Comparison of ENCODE assay signal across 32 cellular contexts in genomic region chrX:100870527-100870926, GRCh38. TPM values are rescaled to one million over a fixed set of nuclear protein-coding genes. Genes with fewer than 3 reads are reported as not detected.
A peak's percentile ranks its signal among the peaks of the same experiment; 100 is the strongest.
DNase-seq lines count a peak whose midpoint lies in the region; ATAC-seq, FAIRE-seq and TF ChIP-seq lines count a peak whose summit lies in the region.
"Had no signal": no experiment of that assay in that cellular context is flagged by ENCODE, and none has a peak within 500 bp of the region (broad histone marks: within the 10 kb centered on the region; RNA-seq: fewer than 3 reads in every experiment).

No MANE protein-coding gene starts in this region.

- H2BK5ac ChIP-seq in IMR-90 (ENCODE audit: low read depth, low read length, poor library complexity, severe bottlenecking), result no peak overlapping the region

- H3K4me2 ChIP-seq in IMR-90 (ENCODE audit: low read depth, low read length), result no peak overlapping the region

- no peak overlapping the region for H3K27ac ChIP-seq in ACC112 (ENCODE audit: low read depth, low read length)
- H3K27ac ChIP-seq in IMR-90 (ENCODE audit: insufficient read depth, low read length), result no peak overlapping the region
- H3K27ac ChIP-seq: C4-2B, GM23248, RWPE1 had no signal

- no peak overlapping the region for H3K4ac ChIP-seq in IMR-90 (ENCODE audit: low read depth, low read length)

- ATAC-seq in IMR-90 (ENCODE audit: low read depth) (no peak), GM18868 (IDR thresholded peaks at IDR 0.05; ENCODE audit: unreplicated experiment) (no peak), HG03097 (IDR thresholded peaks at IDR 0.05; ENCODE audit: low FRiP score, unreplicated experiment) (no peak)
- ATAC-seq: CD8-positive, alpha-beta T cell; Panc1; T-cell had no signal

- CTCF ChIA-PET in IMR-90 (lab: Yijun Ruan, JAX), result interaction anchor here (0.5 kb wide), 1 partner anchor 201 kb away, joined by 5 read pairs; no protein-coding TSS in a partner anchor

- H3K9me3 ChIP-seq in IMR-90 (ENCODE audit: control insufficient read depth, insufficient read depth, low read length), result no peaks in the 10 kb centered on the region
- H3K9me3 ChIP-seq: Caco-2 had no signal

- peaks cover 48% of the 10 kb centered on the region for H3K9me3 Mint-ChIP-seq in nephron progenitor cell
- H3K9me3 Mint-ChIP-seq: CD8-positive, alpha-beta T cell; T-cell had no signal

- no TSS peak for BruUV-seq in IMR-90 (replicated peaks; lab: Mats Ljungman, UMichigan)

- H2AK5ac ChIP-seq in IMR-90 (ENCODE audit: low read depth, low read length), result no peak overlapping the region

- no peak overlapping the region for H2AK9ac ChIP-seq in IMR-90 (replicated peaks; ENCODE audit: low read depth, low read length, poor library complexity)

- H3K79me1 ChIP-seq in IMR-90 (ENCODE audit: low read depth in 1 of 2, low read length in 2 of 2), result no peaks in the 10 kb centered on the region

- POLR2A ChIA-PET in IMR-90 (lab: Charles Lee; ENCODE audit: unreplicated experiment), result no interaction called here

- H3K79me2 ChIP-seq in ACC112 (ENCODE audit: control insufficient read depth, insufficient read depth, low read length, unreplicated experiment), result no peaks in the 10 kb centered on the region

- H3K4me3 ChIP-seq in ACC112 (ENCODE audit: low read depth, low read length), result no peak overlapping the region
- H3K4me3 ChIP-seq in IMR-90 (ENCODE audit: insufficient read depth, low read depth, low read length), result no peak overlapping the region
- H3K4me3 ChIP-seq in bronchial epithelial cell (ENCODE audit: low read depth, low read length), result no peak overlapping the region
- H3K4me3 ChIP-seq: GM23248 had no signal

- WGBS in IMR-90 (ENCODE audit: extremely low coverage in 2 of 2, insufficient read length in 1 of 2), 2 experiments, result 94% methylated on average over 2 of the region's 5 CpGs; no CpG with 5 or more reads in 1 of the 2 experiments

- H3K4me1 ChIP-seq in ACC112 (ENCODE audit: control insufficient read depth, insufficient read depth, low read length, unreplicated experiment) (peaks cover 2% of the 10 kb centered on the region), IMR-90 (ENCODE audit: control insufficient read depth, insufficient read depth, low read length) (peaks cover 2% of the 10 kb centered on the region; the same call in 1 of the 2 replicates)

- TF ChIP-seq POLR2A in IMR-90 (IDR thresholded peaks at IDR 0.05; ENCODE audit: low read depth, low read length), result no peak

- DNase-seq in IMR-90 (no peak), bronchial epithelial cell (ENCODE audit: low read depth) (peak; percentile 18), nephron progenitor cell (no peak), GM19240 (ENCODE audit: insufficient read length, low spot score) (no peak)
- DNase-seq: Caco-2; CD8-positive, alpha-beta T cell; DMS 273 treated with DMSO at 0.1 percent for 48 hours; DND-41; GM23248; H9; KBM-7; NCI-H1105 treated with DMSO at 0.1 percent for 48 hours; NCI-H146; NCI-H2029; NCI-H2171; NCI-H345; NCI-H526; SHP77; T-cell had no signal

- no peak overlapping the region for H4K8ac ChIP-seq in IMR-90 (ENCODE audit: low read depth in 2 of 2, low read length in 2 of 2)

- H3K36me3 ChIP-seq in ACC112 (ENCODE audit: insufficient read depth, low read length) (no peaks in the 10 kb centered on the region), IMR-90 (ENCODE audit: control insufficient read depth, insufficient read depth, low read length) (no peaks in the 10 kb centered on the region), bronchial epithelial cell (ENCODE audit: control insufficient read depth, insufficient read depth, low read length) (no peaks in the 10 kb centered on the region)

- intact Hi-C loops in IMR-90 (cut with micrococcal nuclease), result no loop called here

- no peak overlapping the region for H4K5ac ChIP-seq in IMR-90 (ENCODE audit: low read depth, low read length)

- no peak overlapping the region for H2BK15ac ChIP-seq in IMR-90 (ENCODE audit: low read depth, low read length)

- H2AFZ ChIP-seq in ACC112 (ENCODE audit: low read length, unreplicated experiment) (peak overlapping the region; percentile 25), IMR-90 (replicated peaks; ENCODE audit: low read length, poor library complexity) (no peak overlapping the region)
- H2AFZ ChIP-seq: GM23248 had no signal

- in situ Hi-C loops in IMR-90 (cut with MboI; ENCODE audit: low sequenced_read_pairs), result no loop called here

- H3K14ac ChIP-seq in IMR-90 (replicated peaks; ENCODE audit: low read depth, low read length), result no peak overlapping the region

- no peak for TF ChIP-seq RAD21 in IMR-90 (IDR thresholded peaks at IDR 0.05; ENCODE audit: low read length)

- H4K20me1 ChIP-seq in IMR-90 (ENCODE audit: insufficient read depth, low read length), result no peaks in the 10 kb centered on the region

- no peak overlapping the region for H2BK120ac ChIP-seq in IMR-90 (ENCODE audit: low read depth, low read length)

- H3K4me3 Mint-ChIP-seq in nephron progenitor cell, result no peak overlapping the region
- H3K4me3 Mint-ChIP-seq: B cell; CD8-positive, alpha-beta T cell; H9; T-cell had no signal

- no peak overlapping the region for H3K9ac ChIP-seq in IMR-90 (ENCODE audit: low read depth, low read length)
- H3K9ac ChIP-seq: GM23248 had no signal

- TF ChIP-seq CTCF in IMR-90 (conservative IDR thresholded peaks at IDR 0.05; ENCODE audit: low read depth, low read length) (no peak), bronchial epithelial cell (IDR thresholded peaks at IDR 0.05; ENCODE audit: insufficient read depth, low read length, severe bottlenecking) (no peak), nephron progenitor cell (IDR thresholded peaks at IDR 0.05) (no peak)

- no peak overlapping the region for H2BK20ac ChIP-seq in IMR-90 (ENCODE audit: low read depth, low read length)

- peaks cover 10% of the 10 kb centered on the region for H3K27me3 Mint-ChIP-seq in nephron progenitor cell (ENCODE audit: low read depth, poor library complexity)
- H3K27me3 Mint-ChIP-seq: B cell had no signal

- H3K9me1 ChIP-seq in IMR-90 (ENCODE audit: insufficient read depth, low read length), result peaks cover 3% of the 10 kb centered on the region; the same call in 1 of the 2 replicates

- no peak overlapping the region for H3K56ac ChIP-seq in IMR-90 (ENCODE audit: extremely low read depth, insufficient read depth, low read length)

- H4K91ac ChIP-seq in IMR-90 (ENCODE audit: insufficient read depth, low read depth, low read length), result 0 out of 2 replicates have a peak overlapping the region, but pooled peaks have one; percentile 12

- H3K27me3 ChIP-seq in ACC112 (ENCODE audit: insufficient read depth, low read length) (no peaks in the 10 kb centered on the region), IMR-90 (ENCODE audit: control insufficient read depth, insufficient read depth, low read length) (peaks cover 2% of the 10 kb centered on the region), bronchial epithelial cell (ENCODE audit: control insufficient read depth, insufficient read depth, low read length) (no peaks in the 10 kb centered on the region)

- H3K36me3 Mint-ChIP-seq in nephron progenitor cell (ENCODE audit: low read depth), result no peaks in the 10 kb centered on the region
- H3K36me3 Mint-ChIP-seq: CD8-positive, alpha-beta T cell; T-cell had no signal

- H3K4me1 Mint-ChIP-seq in nephron progenitor cell, result peaks cover 5% of the 10 kb centered on the region
- H3K4me1 Mint-ChIP-seq: B cell, T-cell had no signal

- peak overlapping the region; percentile 31 for H3K27ac Mint-ChIP-seq in nephron progenitor cell
- H3K27ac Mint-ChIP-seq: B cell; CD8-positive, alpha-beta T cell; H9; T-cell had no signal

- H3K18ac ChIP-seq in IMR-90 (ENCODE audit: low read depth, low read length), result no peak overlapping the region

- no peak overlapping the region for H3K23ac ChIP-seq in IMR-90 (ENCODE audit: low read depth, low read length)

- no peak for FAIRE-seq in bronchial epithelial cell (lab: Jason Lieb, UNC)
- FAIRE-seq: GM12892, GM19239 had no signal

- dilution Hi-C loops in IMR-90 (cut with HindIII; ENCODE audit: low sequenced_read_pairs, unreplicated experiment), result no loop called here

TF ChIP-seq in IMR-90, 13 proteins besides CTCF, POLR2A, EP300 and RAD21 (continues in another document):
- TF ChIP-seq SMC3 (IDR thresholded peaks at IDR 0.05; ENCODE audit: low read depth, low read length) (no peak), MAZ (IDR thresholded peaks at IDR 0.05; ENCODE audit: borderline replicate concordance, low read depth, low read length) (no peak), NFE2L2 (IDR thresholded peaks at IDR 0.05; ENCODE audit: low read depth, low read length) (no peak), MXI1 (IDR thresholded peaks at IDR 0.05; ENCODE audit: borderline replicate concordance, low read depth, low read length) (no peak), CEBPB (IDR thresholded peaks at IDR 0.05; ENCODE audit: low read depth, low read length) (no peak), RCOR1 (IDR thresholded peaks at IDR 0.05; ENCODE audit: insufficient replicate concordance, low read length) (no peak), MAFK (IDR thresholded peaks at IDR 0.05; ENCODE audit: low read depth, low read length) (no peak), BHLHE40 (IDR thresholded peaks at IDR 0.05; ENCODE audit: low read depth, low read length) (no peak), CHD1 (IDR thresholded peaks at IDR 0.05; ENCODE audit: low read depth, low read length) (no peak), FOS (IDR thresholded peaks at IDR 0.05; ENCODE audit: low read depth, low read length) (no peak), RFX5 (IDR thresholded peaks at IDR 0.05; ENCODE audit: low read depth, low read length) (no peak)

RNA-seq across cellular contexts. Expression of gene NOX1, which starts 3.6 kb away (rescaled TPM):
- not detected in 2 replicates for total RNA-seq in IMR-90 (2012; rRNA removed)
- 0.04 TPM in 1 of 2 replicates, not detected in the other for polyA plus RNA-seq in IMR-90 (2012; rRNA removed)
- not detected in 2 replicates for polyA plus RNA-seq in IMR-90 (2012; cell fraction: cytosol; rRNA removed)
- polyA plus RNA-seq in IMR-90 (2012; cell fraction: nucleus; rRNA removed; ENCODE audit: low replicate concordance), result 0.05 TPM in 1 of 2 replicates, not detected in the other
- not detected in 2 replicates for total RNA-seq in bronchial epithelial cell
- total RNA-seq: A673; B cell; CD8-positive, alpha-beta T cell; GM23248; H9; LHCN-M2; MCF 10A; SK-MEL-5; T-cell had no signal

RNA-seq across cellular contexts. Expression of gene CSTF2, which starts 50.3 kb away (rescaled TPM):
- total RNA-seq in IMR-90 (2012; rRNA removed), result 27.8 and 30.3 TPM in 2 replicates
- 21.8 and 22.8 TPM in 2 replicates for polyA plus RNA-seq in IMR-90 (2012; rRNA removed)
- polyA plus RNA-seq in IMR-90 (2012; cell fraction: cytosol; rRNA removed), result 13.0 and 19.0 TPM in 2 replicates
- polyA plus RNA-seq in IMR-90 (2012; cell fraction: nucleus; rRNA removed; ENCODE audit: low replicate concordance), result 16.5 and 22.1 TPM in 2 replicates
- 12.1 and 19.2 TPM in 2 replicates for total RNA-seq in bronchial epithelial cell

RNA-seq across cellular contexts. Expression of gene XKRX, which starts 58.2 kb away (rescaled TPM):
- total RNA-seq in IMR-90 (2012; rRNA removed) (0.83 and 0.90 TPM in 2 replicates), bronchial epithelial cell (under 0.01 and 1.9 TPM in 2 replicates)
- 0.26 and 0.39 TPM in 2 replicates for polyA plus RNA-seq in IMR-90 (2012; rRNA removed)
- polyA plus RNA-seq in IMR-90 (2012; cell fraction: cytosol; rRNA removed), result 0.06 and 0.19 TPM in 2 replicates
- 0.23 and 0.37 TPM in 2 replicates for polyA plus RNA-seq in IMR-90 (2012; cell fraction: nucleus; rRNA removed; ENCODE audit: low replicate concordance)
- total RNA-seq: A673, GM23248, SK-MEL-5 had no signal
- polyA plus RNA-seq: GM23248 had no signal
